9 cellular contexts compared by ENCODE assay signal in the genomic region with DNA sequence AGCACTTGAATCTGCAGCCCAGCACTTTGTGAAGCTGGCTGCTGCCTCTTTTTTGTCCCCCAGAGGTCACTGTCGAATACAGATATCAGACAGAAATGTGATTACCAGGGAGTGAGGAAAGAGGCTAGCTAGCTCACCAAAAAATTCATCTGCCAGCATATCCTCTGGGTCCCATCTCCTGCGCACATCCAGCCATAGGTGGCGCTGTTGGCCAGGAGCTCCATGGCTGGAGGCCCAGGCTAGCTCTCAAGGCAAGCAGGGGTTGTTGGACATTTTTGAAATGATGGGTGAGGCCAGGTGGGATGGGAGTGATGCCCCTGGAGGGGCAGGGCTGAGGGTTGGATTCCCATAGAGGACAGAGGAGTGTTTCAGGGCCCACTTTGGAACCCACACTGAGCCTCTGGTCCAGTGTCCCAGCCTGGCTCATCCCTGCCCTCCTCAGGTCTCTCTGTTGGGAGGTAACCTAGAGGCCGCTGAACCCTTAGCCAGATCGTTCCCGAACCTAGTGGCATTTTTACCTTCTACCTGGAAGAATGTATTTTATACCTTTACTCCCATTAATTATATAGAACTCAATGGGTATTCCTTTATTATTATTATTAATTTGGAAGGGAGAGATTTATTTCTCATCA. TPM values are rescaled to one million over a fixed set of nuclear protein-coding genes. Genes with fewer than 3 reads are reported as not detected.
DNase-seq lines count a peak whose midpoint lies in the region; ATAC-seq, FAIRE-seq and TF ChIP-seq lines count a peak whose summit lies in the region.
"Had no signal": no experiment of that assay in that cellular context is flagged by ENCODE, and none has a peak within 500 bp of the region (broad histone marks: within the 10 kb centered on the region; RNA-seq: fewer than 3 reads in every experiment).

No MANE protein-coding gene starts in this region.

- H3K4me1 Mint-ChIP-seq in activated B cell treated with CpG ODN at 0.5 μM for 24 hours = no peaks in the 10 kb centered on the region

- no peak overlapping the region for H3K27ac ChIP-seq in kidney (ENCODE audit: low read depth in 2 of 2, low read length in 2 of 2)

- H3K36me3 ChIP-seq in bronchial epithelial cell (ENCODE audit: control insufficient read depth, insufficient read depth, low read length) = peaks cover 3% of the 10 kb centered on the region
- peaks cover 2 to 10% of the 10 kb centered on the region in 2 donors for H3K36me3 ChIP-seq in kidney (ENCODE audit: control insufficient read depth in 1 of 2, insufficient read depth in 2 of 2, low read length in 2 of 2)

- FAIRE-seq in bronchial epithelial cell (lab: Jason Lieb, UNC) (peak; percentile 7), kidney (lab: Jason Lieb, UNC) (no peak)
- FAIRE-seq: colon had no signal

- H3K4me3 Mint-ChIP-seq in activated B cell treated with CpG ODN at 0.5 μM for 24 hours = no peak overlapping the region

- H3K9me3 Mint-ChIP-seq in activated B cell treated with CpG ODN at 0.5 μM for 24 hours = no peaks in the 10 kb centered on the region

- H3K27ac Mint-ChIP-seq in activated B cell treated with CpG ODN at 0.5 μM for 24 hours = no peak overlapping the region

- DNase-seq in DMS114 treated with DMSO at 0.1 percent for 48 hours (lab: John Stamatoyannopoulos, UW; ENCODE audit: unreplicated experiment) = peak; percentile 60
- DNase-seq in HFF-Myc (ENCODE audit: extremely low read depth, low read depth) = peak; percentile 57
- DNase-seq in NCI-H2196 treated with DMSO at 0.1 percent for 48 hours (lab: John Stamatoyannopoulos, UW; ENCODE audit: unreplicated experiment) = peak; percentile 51
- peak; percentile 36 for DNase-seq in activated B cell treated with CpG ODN at 0.5 μM for 24 hours
- DNase-seq in bronchial epithelial cell (ENCODE audit: low read depth) = peak; percentile 60
- DNase-seq in kidney = peak; percentile 81
- DNase-seq in stimulated activated CD4-positive, alpha-beta T cell treated with anti-CD3 and anti-CD28 coated beads, Interleukin-2, amount 100 ng/mL, for 24 hours = peak; percentile 75 to 83

- no peaks in the 10 kb centered on the region for H3K27me3 Mint-ChIP-seq in activated B cell treated with CpG ODN at 0.5 μM for 24 hours

- peak; percentile 98 for TF ChIP-seq CTCF in HFF-Myc (IDR thresholded peaks at IDR 0.05; ENCODE audit: low read depth, low read length, missing control alignments)
- no peak for TF ChIP-seq CTCF in activated B cell treated with CpG ODN at 0.5 μM for 24 hours (IDR thresholded peaks at IDR 0.05)
- TF ChIP-seq CTCF in bronchial epithelial cell (IDR thresholded peaks at IDR 0.05; ENCODE audit: insufficient read depth, low read length, severe bottlenecking) = peak; percentile 81
- TF ChIP-seq CTCF in kidney (IDR thresholded peaks at IDR 0.05; ENCODE audit: borderline replicate concordance, extremely low read depth, insufficient read depth) = peak; percentile 76

- ATAC-seq in activated B cell treated with CpG ODN at 0.5 μM for 24 hours (ENCODE audit: low read depth) (peak; percentile 75), HG02852 (IDR thresholded peaks at IDR 0.05; ENCODE audit: unreplicated experiment) (no peak)

- CTCF ChIA-PET in activated B cell treated with CpG ODN at 0.5 μM for 24 hours (lab: Charles Lee) = interaction anchor here (0.6 to 1.7 kb wide), 10 partner anchors 14 to 407 kb away, joined by 3 to 13 read pairs (median 3); no protein-coding TSS in a partner anchor

- H3K4me3 ChIP-seq in HFF-Myc (replicated peaks; ENCODE audit: low read depth, low read length) = no peak overlapping the region
- H3K4me3 ChIP-seq in bronchial epithelial cell (ENCODE audit: low read depth, low read length) = no peak overlapping the region
- H3K4me3 ChIP-seq in kidney (ENCODE audit: low read length in 2 of 2) = no peak overlapping the region

- no peaks in the 10 kb centered on the region for H3K9me3 ChIP-seq in kidney (ENCODE audit: control insufficient read depth in 1 of 2, low read length in 2 of 2)

- intact Hi-C loops in activated B cell treated with CpG ODN at 0.5 μM for 24 hours (cut with micrococcal nuclease) (loop anchor here (1.0 to 2.0 kb wide), 2 partner anchors 178 to 470 kb away; no protein-coding TSS in a partner anchor), kidney (cut with DNase I) (loop anchor here (10.0 kb wide), 1 partner anchor 172 kb away; a partner anchor contains a TSS)

- POLR2A ChIA-PET in activated B cell treated with CpG ODN at 0.5 μM for 24 hours (lab: Charles Lee) = interaction anchor here (0.6 to 2.0 kb wide), 4 partner anchors 91 to 405 kb away, joined by 3 to 7 read pairs (median 4); no protein-coding TSS in a partner anchor

- no peaks in the 10 kb centered on the region for H3K4me1 ChIP-seq in kidney (ENCODE audit: control insufficient read depth in 1 of 2, insufficient read depth in 1 of 2, low read depth in 1 of 2, low read length in 2 of 2)

- no peaks in the 10 kb centered on the region for H3K27me3 ChIP-seq in bronchial epithelial cell (ENCODE audit: control insufficient read depth, insufficient read depth, low read length)

- no peak overlapping the region for H3K9ac ChIP-seq in kidney (ENCODE audit: low read length in 2 of 2)

- H3K36me3 Mint-ChIP-seq in activated B cell treated with CpG ODN at 0.5 μM for 24 hours (ENCODE audit: low read depth) = peaks cover 27% of the 10 kb centered on the region

RNA-seq across cellular contexts. Expression of a gene that starts 14.8 kb away (rescaled TPM):
- total RNA-seq in activated B cell treated with CpG ODN at 0.5 μM for 24 hours (2.3 and 2.9 TPM in 2 replicates), bronchial epithelial cell (27.7 and 38.2 TPM in 2 replicates), kidney (26.4 TPM)
- 63.1 TPM for polyA plus RNA-seq in kidney (ENCODE audit: insufficient read depth, low read depth, low replicate concordance)

RNA-seq across cellular contexts. Expression of a gene that starts 14.8 kb away (rescaled TPM):
- total RNA-seq in activated B cell treated with CpG ODN at 0.5 μM for 24 hours (35.0 and 39.5 TPM in 2 replicates), bronchial epithelial cell (8.6 and 8.7 TPM in 2 replicates), kidney (35.2 TPM)
- polyA plus RNA-seq in kidney (ENCODE audit: insufficient read depth, low read depth, low replicate concordance) = 27.5 TPM
